Comparison of ENCODE assay signal across 14 cellular contexts in genomic region chr2:23649819-23650218, GRCh38.
DNase-seq lines count a peak whose midpoint lies in the region; ATAC-seq, FAIRE-seq and TF ChIP-seq lines count a peak whose summit lies in the region.
"Had no signal": no experiment of that assay in that cellular context is flagged by ENCODE, and none has a peak within 500 bp of the region (broad histone marks: within the 10 kb centered on the region; RNA-seq: fewer than 3 reads in every experiment).

No MANE protein-coding gene starts in this region.

- intact Hi-C loops in heart right ventricle (cut with DNase I): no loop called here
- intact Hi-C loops in left ventricle myocardium inferior (cut with micrococcal nuclease): no loop called here
- intact Hi-C loops in endothelial cell of umbilical vein (cut with micrococcal nuclease): no loop called here
- intact Hi-C loops in CD4-positive, alpha-beta T cell (cut with DNase I, micrococcal nuclease): no loop called here
- intact Hi-C loops in ascending aorta (cut with DNase I): no loop called here

- H3K4me3 Mint-ChIP-seq in stimulated activated naive CD8-positive, alpha-beta T cell treated with anti-CD3 and anti-CD28 coated beads, Interleukin-15, amount 100 ng/mL, for 72 hours: no peak overlapping the region
- no peak overlapping the region for H3K4me3 Mint-ChIP-seq in CD4-positive, alpha-beta T cell
- H3K4me3 Mint-ChIP-seq: activated naive CD4-positive, alpha-beta T cell treated with anti-CD3 and anti-CD28 coated beads, Interleukin-2, amount 50 U/mL, for 24 hours; dendritic cell treated with granulocyte-macrophage colony-stimulating factor and Interleukin-4, amounts not matched to agents 40 ng/mL and 50 ng/mL, for 4 days; H9 had no signal

- H3K9me1 ChIP-seq in endothelial cell of umbilical vein (replicated peaks; ENCODE audit: control insufficient read depth, extremely low read depth, insufficient read depth, low read length): no peaks in the 10 kb centered on the region

- ATAC-seq in heart right ventricle (peak; percentile 17 to 68 (median 41)), GM19023 (IDR thresholded peaks at IDR 0.05; ENCODE audit: unreplicated experiment) (no peak)
- peak; percentile 69 for ATAC-seq in stimulated activated naive CD8-positive, alpha-beta T cell treated with anti-CD3 and anti-CD28 coated beads, Interleukin-15, amount 100 ng/mL, for 72 hours
- ATAC-seq in CD4-positive, alpha-beta T cell (ENCODE audit: poor library complexity): no peak
- ATAC-seq: sciatic nerve had no signal

- peaks cover 0 to 6% (median 0%) of the 10 kb centered on the region in 11 donors for H3K9me3 ChIP-seq in heart right ventricle
- peaks cover 8% of the 10 kb centered on the region for H3K9me3 ChIP-seq in left ventricle myocardium inferior (replicated peaks)
- H3K9me3 ChIP-seq in endothelial cell of umbilical vein (replicated peaks; ENCODE audit: control insufficient read depth, insufficient read depth, low read length): no peaks in the 10 kb centered on the region
- H3K9me3 ChIP-seq in CD4-positive, alpha-beta T cell (ENCODE audit: control insufficient read depth, low read length): no peaks in the 10 kb centered on the region
- H3K9me3 ChIP-seq in ascending aorta: no peaks in the 10 kb centered on the region

- no peaks in the 10 kb centered on the region for H3K27me3 Mint-ChIP-seq in stimulated activated naive CD8-positive, alpha-beta T cell treated with anti-CD3 and anti-CD28 coated beads, Interleukin-15, amount 100 ng/mL, for 72 hours
- H3K27me3 Mint-ChIP-seq in CD4-positive, alpha-beta T cell: no peaks in the 10 kb centered on the region
- H3K27me3 Mint-ChIP-seq: activated naive CD4-positive, alpha-beta T cell treated with anti-CD3 and anti-CD28 coated beads, Interleukin-2, amount 50 U/mL, for 24 hours had no signal

- no peak for TF ChIP-seq CTCF in heart right ventricle (IDR thresholded peaks at IDR 0.05)
- TF ChIP-seq CTCF in left ventricle myocardium inferior (IDR thresholded peaks at IDR 0.05; ENCODE audit: borderline replicate concordance): no peak
- TF ChIP-seq CTCF in endothelial cell of umbilical vein (IDR thresholded peaks at IDR 0.05; ENCODE audit: extremely low read depth in 1 of 2, insufficient read depth in 1 of 2, low read depth in 1 of 2, low read length in 2 of 2): no peak
- TF ChIP-seq CTCF in CD4-positive, alpha-beta T cell (IDR thresholded peaks at IDR 0.05): no peak
- TF ChIP-seq CTCF in ascending aorta (IDR thresholded peaks at IDR 0.05): no peak

- BruUV-seq in endothelial cell of umbilical vein (replicated peaks; lab: Mats Ljungman, UMichigan): no TSS peak

- H3K9ac ChIP-seq in endothelial cell of umbilical vein (replicated peaks; ENCODE audit: extremely low read depth, insufficient read depth, low read length): no peak overlapping the region

- H3K4me1 Mint-ChIP-seq in stimulated activated naive CD8-positive, alpha-beta T cell treated with anti-CD3 and anti-CD28 coated beads, Interleukin-15, amount 100 ng/mL, for 72 hours: peaks cover 8% of the 10 kb centered on the region
- H3K4me1 Mint-ChIP-seq in CD4-positive, alpha-beta T cell (ENCODE audit: low read depth): no peaks in the 10 kb centered on the region
- H3K4me1 Mint-ChIP-seq: activated naive CD4-positive, alpha-beta T cell treated with anti-CD3 and anti-CD28 coated beads, Interleukin-2, amount 50 U/mL, for 24 hours had no signal

- TF ChIP-seq POLR2A in endothelial cell of umbilical vein (IDR thresholded peaks at IDR 0.05; ENCODE audit: low read depth, low read length): no peak

- H3K36me3 Mint-ChIP-seq in CD4-positive, alpha-beta T cell (ENCODE audit: low read depth): no peaks in the 10 kb centered on the region

- H3K4me2 ChIP-seq in endothelial cell of umbilical vein (ENCODE audit: insufficient read depth, low read length): no peak overlapping the region

- H3K27ac ChIP-seq in heart right ventricle (no peak overlapping the region), left ventricle myocardium inferior (replicated peaks) (no peak overlapping the region), endothelial cell of umbilical vein (ENCODE audit: insufficient read depth, low read depth, low read length) (no peak overlapping the region), ascending aorta (no peak overlapping the region)
- H3K27ac ChIP-seq in CD4-positive, alpha-beta T cell (ENCODE audit: low read depth, low read length): no peak overlapping the region

- H3K36me3 ChIP-seq in heart right ventricle: no peaks in the 10 kb centered on the region
- H3K36me3 ChIP-seq in left ventricle myocardium inferior: no peaks in the 10 kb centered on the region
- no peaks in the 10 kb centered on the region for H3K36me3 ChIP-seq in endothelial cell of umbilical vein (ENCODE audit: control insufficient read depth in 2 of 2, extremely low read depth in 1 of 2, insufficient read depth in 2 of 2, low read length in 2 of 2)
- no peaks in the 10 kb centered on the region for H3K36me3 ChIP-seq in ascending aorta

- DNase-seq in heart right ventricle (peak in 1 of 2 donors; percentile 23), left ventricle myocardium inferior (no peak), RKO (ENCODE audit: low spot score) (peak; percentile 11), endothelial cell of umbilical vein (ENCODE audit: low read depth, low spot score) (peak; percentile 5), ascending aorta (ENCODE audit: low spot score in 2 of 2) (no peak)
- DNase-seq in stimulated activated naive CD8-positive, alpha-beta T cell treated with anti-CD3 and anti-CD28 coated beads, Interleukin-15, amount 100 ng/mL, for 72 hours: peak in 1 of 2 donors; percentile 26
- DNase-seq in CD4-positive, alpha-beta T cell: no peak
- DNase-seq: H9, MV-4-11 had no signal

- H3K9me3 Mint-ChIP-seq in stimulated activated naive CD8-positive, alpha-beta T cell treated with anti-CD3 and anti-CD28 coated beads, Interleukin-15, amount 100 ng/mL, for 72 hours: no peaks in the 10 kb centered on the region
- H3K9me3 Mint-ChIP-seq in CD4-positive, alpha-beta T cell: no peaks in the 10 kb centered on the region
- H3K9me3 Mint-ChIP-seq: activated naive CD4-positive, alpha-beta T cell treated with anti-CD3 and anti-CD28 coated beads, Interleukin-2, amount 50 U/mL, for 24 hours; H9 had no signal

- no peak overlapping the region for H2AFZ ChIP-seq in endothelial cell of umbilical vein (ENCODE audit: low read depth, low read length)

- CTCF ChIA-PET in endothelial cell of umbilical vein (lab: Charles Lee): no interaction called here
- CTCF ChIA-PET in CD4-positive, alpha-beta T cell (lab: Charles Lee): no interaction called here

- POLR2A ChIA-PET in endothelial cell of umbilical vein (lab: Charles Lee): no interaction called here
- POLR2A ChIA-PET in CD4-positive, alpha-beta T cell (lab: Charles Lee): no interaction called here

- H3K4me1 ChIP-seq in heart right ventricle: no peaks in the 10 kb centered on the region
- no peaks in the 10 kb centered on the region for H3K4me1 ChIP-seq in left ventricle myocardium inferior
- no peaks in the 10 kb centered on the region for H3K4me1 ChIP-seq in endothelial cell of umbilical vein (ENCODE audit: control insufficient read depth, extremely low read depth, insufficient read depth, low read length)
- no peaks in the 10 kb centered on the region for H3K4me1 ChIP-seq in ascending aorta

- WGBS in heart right ventricle, 2 donors: 51 to 62% methylated on average over 7 of the region's 7 CpGs

- H3K79me2 ChIP-seq in endothelial cell of umbilical vein (ENCODE audit: control insufficient read depth, insufficient read depth, low read length): no peaks in the 10 kb centered on the region

- no peak for FAIRE-seq in endothelial cell of umbilical vein (lab: Jason Lieb, UNC)
- FAIRE-seq: islet of Langerhans had no signal

- H4K20me1 ChIP-seq in endothelial cell of umbilical vein (replicated peaks; ENCODE audit: control insufficient read depth, extremely low read depth, insufficient read depth, low read length): no peaks in the 10 kb centered on the region

- dilution Hi-C loops in endothelial cell of umbilical vein (cut with MboI; ENCODE audit: extremely low pct_ligation_motif_present, low sequenced_read_pairs): no loop called here

- H3K4me3 ChIP-seq in heart right ventricle (no peak overlapping the region), left ventricle myocardium inferior (no peak overlapping the region), endothelial cell of umbilical vein (replicated peaks in 1 of 3; ENCODE audit: insufficient read depth in 1 of 3, low read depth in 1 of 3, low read length in 3 of 3) (no peak overlapping the region), ascending aorta (no peak overlapping the region)

- H3K27ac Mint-ChIP-seq in stimulated activated naive CD8-positive, alpha-beta T cell treated with anti-CD3 and anti-CD28 coated beads, Interleukin-15, amount 100 ng/mL, for 72 hours: no peak overlapping the region
- no peak overlapping the region for H3K27ac Mint-ChIP-seq in CD4-positive, alpha-beta T cell
- H3K27ac Mint-ChIP-seq: activated naive CD4-positive, alpha-beta T cell treated with anti-CD3 and anti-CD28 coated beads, Interleukin-2, amount 50 U/mL, for 24 hours; dendritic cell treated with granulocyte-macrophage colony-stimulating factor and Interleukin-4, amounts not matched to agents 40 ng/mL and 50 ng/mL, for 4 days had no signal

- H3K27me3 ChIP-seq in heart right ventricle: no peaks in the 10 kb centered on the region
- no peaks in the 10 kb centered on the region for H3K27me3 ChIP-seq in left ventricle myocardium inferior (ENCODE audit: low read depth)
- H3K27me3 ChIP-seq in endothelial cell of umbilical vein (ENCODE audit: control insufficient read depth in 2 of 2, insufficient read depth in 2 of 2, low read length in 2 of 2): no peaks in the 10 kb centered on the region
- H3K27me3 ChIP-seq in CD4-positive, alpha-beta T cell (ENCODE audit: control insufficient read depth, insufficient read depth, low read length): no peaks in the 10 kb centered on the region
- no peaks in the 10 kb centered on the region for H3K27me3 ChIP-seq in ascending aorta

TF ChIP-seq in endothelial cell of umbilical vein, 7 proteins besides CTCF, POLR2A, EP300 and RAD21:
- TF ChIP-seq GATA2 (IDR thresholded peaks at IDR 0.05; ENCODE audit: insufficient read depth, insufficient read length, low read depth, low read length): no peak
- no peak for TF ChIP-seq MAX (IDR thresholded peaks at IDR 0.05; ENCODE audit: insufficient read depth, insufficient read length)
- TF ChIP-seq MYC (IDR thresholded peaks at IDR 0.05; ENCODE audit: low read depth, low read length): no peak
- TF ChIP-seq FOS (IDR thresholded peaks at IDR 0.05; ENCODE audit: borderline replicate concordance, insufficient read depth, low read length): no peak
- no peak for TF ChIP-seq EZH2 (IDR thresholded peaks at IDR 0.05; ENCODE audit: borderline replicate concordance, low read depth, low read length, severe bottlenecking)
- no peak for TF ChIP-seq POLR2AphosphoS5 (IDR thresholded peaks at IDR 0.05; ENCODE audit: insufficient read depth, low read depth, low read length)
- no peak for TF ChIP-seq JUN (IDR thresholded peaks at IDR 0.05; ENCODE audit: borderline replicate concordance, insufficient read depth, insufficient read length, low read depth)
TF ChIP-seq in endothelial cell of umbilical vein: peak in this region for 0.

Comparison
In these comparisons a context has a peak if more than half of its experiments do, and no peak if none do; other contexts are left out.
1. ATAC-seq: peak in heart right ventricle (8 of 8) and stimulated activated naive CD8-positive, alpha-beta T cell treated with anti-CD3 and anti-CD28 coated beads, Interleukin-15, amount 100 ng/mL, for 72 hours (single experiment); none in CD4-positive, alpha-beta T cell (single experiment) and GM19023 (single experiment).
2. DNase-seq: peak in RKO (single experiment) and endothelial cell of umbilical vein (single experiment); none in left ventricle myocardium inferior (single experiment), CD4-positive, alpha-beta T cell (0 of 10) and ascending aorta (0 of 2).